17 cellular contexts compared by ENCODE assay signal in genomic region chr1:65141394-65141793, GRCh38. TPM values are rescaled to one million over a fixed set of nuclear protein-coding genes. Genes with fewer than 3 reads are reported as not detected.
DNase-seq lines count a peak whose midpoint lies in the region; ATAC-seq, FAIRE-seq and TF ChIP-seq lines count a peak whose summit lies in the region.
"Had no signal": no experiment of that assay in that cellular context is flagged by ENCODE, and none has a peak within 500 bp of the region (broad histone marks: within the 10 kb centered on the region; RNA-seq: fewer than 3 reads in every experiment).

No MANE protein-coding gene starts in this region.

- POLR2A ChIA-PET in BJ (lab: Charles Lee) = no interaction called here
- POLR2A ChIA-PET in HEK293 (lab: Yijun Ruan, JAX) = no interaction called here
- POLR2A ChIA-PET in WTC11 (lab: Charles Lee) = no interaction called here

- H3K36me3 ChIP-seq in BJ (ENCODE audit: control insufficient read depth, insufficient read depth, low read length) (no peaks in the 10 kb centered on the region), HEK293 (ENCODE audit: control insufficient read depth in 2 of 2, insufficient read depth in 1 of 2, low read length in 2 of 2) (no peaks in the 10 kb centered on the region), brain microvascular endothelial cell (replicated peaks) (no peaks in the 10 kb centered on the region), keratinocyte (ENCODE audit: control insufficient read depth in 2 of 2, extremely low read depth in 1 of 2, insufficient read depth in 2 of 2, low read length in 2 of 2) (no peaks in the 10 kb centered on the region)
- H3K36me3 ChIP-seq: neural progenitor cell had no signal

- DNase-seq in BJ (ENCODE audit: low read depth) = peak; percentile 16
- DNase-seq in brain microvascular endothelial cell = peak; percentile 34
- DNase-seq in keratinocyte (ENCODE audit: low read depth, low spot score) = peak; percentile 53
- no peak for DNase-seq in OCI-M2 (lab: John Stamatoyannopoulos, UW; ENCODE audit: unreplicated experiment)
- no peak for DNase-seq in NCI-H1930 (lab: John Stamatoyannopoulos, UW)
- DNase-seq in WTC11 (ENCODE audit: low spot score) = no peak
- DNase-seq: activated T-cell treated with anti-CD3 and anti-CD28 coated beads, Interleukin-2, amount 50 U/mL, for 1 hour; anterior cingulate cortex; CD8-positive, alpha-beta T cell; GOT3; RPMI8226; stimulated activated naive B cell treated with anti-CD40 and anti-IgM and Interleukin-4, amounts not matched to agents 10 μg/mL and 1 μg/mL and 100 μg/mL, for 72 hours had no signal

- H3K9me1 ChIP-seq in keratinocyte (ENCODE audit: control insufficient read depth, extremely low read depth, insufficient read depth, low read length) = no peaks in the 10 kb centered on the region

- H4K20me1 ChIP-seq in keratinocyte (ENCODE audit: control insufficient read depth, extremely low read depth, insufficient read depth, low read length) = no peaks in the 10 kb centered on the region

- TF ChIP-seq CTCF in BJ (IDR thresholded peaks at IDR 0.05; ENCODE audit: insufficient read depth, low read depth, low read length) (no peak), HEK293 (tag by site-specific recombination; IDR thresholded peaks at IDR 0.05) (no peak), brain microvascular endothelial cell (IDR thresholded peaks at IDR 0.05; ENCODE audit: low read depth, low read length, missing control alignments) (no peak), keratinocyte (optimal IDR thresholded peaks at IDR 0.05 in 1 of 3, IDR thresholded peaks at IDR 0.05 in 1 of 3, conservative IDR thresholded peaks at IDR 0.05 in 1 of 3; ENCODE audit: extremely low read depth in 1 of 3, insufficient read depth in 2 of 3, low read length in 3 of 3) (no peak), WTC11 (IDR thresholded peaks at IDR 0.05) (no peak)

- H3K4me1 Mint-ChIP-seq in WTC11 = peaks cover 54% of the 10 kb centered on the region

- H3K4me2 ChIP-seq in keratinocyte (ENCODE audit: control insufficient read depth, extremely low read depth, insufficient read depth, low read depth, low read length) = peak overlapping the region; percentile 52
- H3K4me2 ChIP-seq: KMS-11, neural progenitor cell had no signal

- no peak overlapping the region for H3K4me3 ChIP-seq in BJ (ENCODE audit: low read depth, low read length)
- no peak overlapping the region for H3K4me3 ChIP-seq in HEK293 (ENCODE audit: low read depth, low read length)
- no peak overlapping the region for H3K4me3 ChIP-seq in brain microvascular endothelial cell (ENCODE audit: low read depth, low read length)
- H3K4me3 ChIP-seq in keratinocyte (ENCODE audit: control insufficient read depth in 2 of 3, extremely low read depth in 1 of 3, insufficient read depth in 2 of 3, low read depth in 1 of 3, low read length in 3 of 3) = peak overlapping the region in 1 of 3 experiments; percentile 8
- H3K4me3 ChIP-seq: neural progenitor cell had no signal

- FAIRE-seq in keratinocyte (lab: Jason Lieb, UNC) = peak; percentile 96
- FAIRE-seq: endometrium had no signal

- in situ Hi-C loops in brain microvascular endothelial cell (cut with HindIII; ENCODE audit: low pct_ligation_motif_present, low sequenced_read_pairs) = no loop called here

- dilution Hi-C loops in keratinocyte (cut with MboI; ENCODE audit: extremely low pct_ligation_motif_present, low sequenced_read_pairs) = no loop called here

- no peaks in the 10 kb centered on the region for H3K79me2 ChIP-seq in keratinocyte (ENCODE audit: control insufficient read depth, insufficient read depth, low read length)

- no peak overlapping the region for H3K27ac Mint-ChIP-seq in WTC11
- H3K27ac Mint-ChIP-seq: CD8-positive, alpha-beta T cell; neural progenitor cell; stimulated activated naive B cell treated with anti-CD40 and anti-IgM and Interleukin-4, amounts not matched to agents 10 μg/mL and 1 μg/mL and 100 μg/mL, for 72 hours had no signal

- ATAC-seq in HG02763 (IDR thresholded peaks at IDR 0.05; ENCODE audit: unreplicated experiment) (no peak), WTC11 (no peak)
- ATAC-seq: CD8-positive, alpha-beta T cell; stimulated activated naive B cell treated with anti-CD40 and anti-IgM and Interleukin-4, amounts not matched to agents 10 μg/mL and 1 μg/mL and 100 μg/mL, for 72 hours had no signal

- H3K4me3 Mint-ChIP-seq in WTC11 = no peak overlapping the region
- H3K4me3 Mint-ChIP-seq: CD8-positive, alpha-beta T cell; neural progenitor cell; stimulated activated naive B cell treated with anti-CD40 and anti-IgM and Interleukin-4, amounts not matched to agents 10 μg/mL and 1 μg/mL and 100 μg/mL, for 72 hours had no signal

- CTCF ChIA-PET in BJ (lab: Yijun Ruan, JAX) = interaction anchor here (0.7 kb wide), 1 partner anchor 81 kb away, joined by 3 read pairs; no protein-coding TSS in a partner anchor
- CTCF ChIA-PET in HEK293 (lab: Yijun Ruan, JAX) = interaction anchor here (0.7 kb wide), 2 partner anchors 56 to 65 kb away, joined by 3 read pairs; no protein-coding TSS in a partner anchor
- CTCF ChIA-PET in WTC11 (lab: Charles Lee) = no interaction called here

- 0 out of 2 replicates have a peak, but pooled peaks cover 4% of the 10 kb centered on the region for H3K9me3 Mint-ChIP-seq in WTC11
- H3K9me3 Mint-ChIP-seq: CD8-positive, alpha-beta T cell had no signal

- no peaks in the 10 kb centered on the region for H3K36me3 Mint-ChIP-seq in WTC11
- H3K36me3 Mint-ChIP-seq: CD8-positive, alpha-beta T cell; neural progenitor cell had no signal

- no peak overlapping the region for H3K27ac ChIP-seq in HEK293 (ENCODE audit: extremely low read depth, low read depth, low read length)
- no peak overlapping the region for H3K27ac ChIP-seq in brain microvascular endothelial cell
- H3K27ac ChIP-seq in keratinocyte (ENCODE audit: control insufficient read depth, insufficient read depth, low read length) = no peak overlapping the region
- H3K27ac ChIP-seq: KMS-11, neural progenitor cell had no signal

- H3K9ac ChIP-seq in keratinocyte (ENCODE audit: control insufficient read depth, extremely low read depth, insufficient read depth, low read length) = no peak overlapping the region
- H3K9ac ChIP-seq: KMS-11, neural progenitor cell had no signal

- H3K4me1 ChIP-seq in HEK293 (ENCODE audit: control insufficient read depth, insufficient read depth, low read length) (no peaks in the 10 kb centered on the region), keratinocyte (ENCODE audit: control insufficient read depth, extremely low read depth, insufficient read depth, low read length) (peaks cover 9% of the 10 kb centered on the region)
- H3K4me1 ChIP-seq: neural progenitor cell had no signal

- H3K27me3 ChIP-seq in BJ (ENCODE audit: control insufficient read depth, insufficient read depth, low read length) = no peaks in the 10 kb centered on the region
- H3K27me3 ChIP-seq in brain microvascular endothelial cell (replicated peaks) = no peaks in the 10 kb centered on the region
- no peaks in the 10 kb centered on the region for H3K27me3 ChIP-seq in keratinocyte (ENCODE audit: control insufficient read depth, extremely low read depth, insufficient read depth, low read length)

- peaks cover 13% of the 10 kb centered on the region for H3K27me3 Mint-ChIP-seq in WTC11 (ENCODE audit: low read depth)

- H3K9me3 ChIP-seq in HEK293 (ENCODE audit: control insufficient read depth, insufficient read depth, low read depth, low read length) (no peaks in the 10 kb centered on the region), keratinocyte (ENCODE audit: control insufficient read depth, low read depth, low read length) (no peaks in the 10 kb centered on the region)

- H2AFZ ChIP-seq in keratinocyte (ENCODE audit: control insufficient read depth, low read length) = peak overlapping the region; percentile 60
- H2AFZ ChIP-seq: neural progenitor cell had no signal

TF ChIP-seq in HEK293, 187 proteins besides CTCF, POLR2A, EP300 and RAD21 (continues in another document):
- TF ChIP-seq ZNF501 (tag by site-specific recombination; IDR thresholded peaks at IDR 0.05) (no peak), ZNF704 (tag by site-specific recombination; IDR thresholded peaks at IDR 0.05) (no peak), ZNF324 (tag by site-specific recombination; IDR thresholded peaks at IDR 0.05) (no peak), GLIS1 (tag by site-specific recombination; IDR thresholded peaks at IDR 0.05) (no peak), ZIC2 (tag by site-specific recombination; IDR thresholded peaks at IDR 0.05) (no peak)

TF ChIP-seq in WTC11, 78 proteins besides CTCF, POLR2A, EP300 and RAD21:
- TF ChIP-seq NR3C1 (CRISPR knock-in tag; conservative IDR thresholded peaks at IDR 0.05; ENCODE audit: low read depth) = no peak
TF ChIP-seq in WTC11: peak in this region for 0.

RNA-seq across cellular contexts. Expression of gene AK4, which starts 6.6 kb away (rescaled TPM):
- polyA plus RNA-seq in BJ (2011; rRNA removed) (11.9 and 24.2 TPM in 2 replicates), keratinocyte (70.8 to 90.0 TPM (median 77.8 TPM) in 3 replicates)
- 9.0 and 9.1 TPM in 2 replicates for polyA minus RNA-seq in BJ (2011; rRNA and poly(A)+ RNA removed)
- polyA plus RNA-seq in keratinocyte (2011; ENCODE audit: low read depth) = 21.7 TPM
- 66.6 and 130 TPM in 2 replicates for polyA plus RNA-seq in keratinocyte (2011; cell fraction: cytosol; rRNA removed)
- 43.4 and 55.0 TPM in 2 replicates for polyA plus RNA-seq in keratinocyte (2011; cell fraction: nucleus; rRNA removed)
- 28.9 and 40.6 TPM in 2 replicates for polyA plus RNA-seq in keratinocyte (2012; ENCODE audit: low replicate concordance)
- 50.2 to 116 TPM (median 97.8 TPM) in 3 replicates for polyA minus RNA-seq in keratinocyte
- polyA minus RNA-seq in keratinocyte (2011; cell fraction: cytosol; rRNA and poly(A)+ RNA removed) = 42.0 TPM
- polyA minus RNA-seq in keratinocyte (2011; cell fraction: nucleus; rRNA and poly(A)+ RNA removed) = 30.5 and 69.2 TPM in 2 replicates
- total RNA-seq in WTC11 (2021) = 169 to 180 TPM (median 172 TPM) in 3 replicates

Comparison
In these comparisons a context has a peak if more than half of its experiments do, and no peak if none do; other contexts are left out.
1. DNase-seq: peak in BJ (single experiment), brain microvascular endothelial cell (single experiment) and keratinocyte (single experiment); none in OCI-M2 (single experiment), NCI-H1930 (0 of 2) and WTC11 (single experiment).